22 cellular contexts compared by ENCODE assay signal in the genomic region with DNA sequence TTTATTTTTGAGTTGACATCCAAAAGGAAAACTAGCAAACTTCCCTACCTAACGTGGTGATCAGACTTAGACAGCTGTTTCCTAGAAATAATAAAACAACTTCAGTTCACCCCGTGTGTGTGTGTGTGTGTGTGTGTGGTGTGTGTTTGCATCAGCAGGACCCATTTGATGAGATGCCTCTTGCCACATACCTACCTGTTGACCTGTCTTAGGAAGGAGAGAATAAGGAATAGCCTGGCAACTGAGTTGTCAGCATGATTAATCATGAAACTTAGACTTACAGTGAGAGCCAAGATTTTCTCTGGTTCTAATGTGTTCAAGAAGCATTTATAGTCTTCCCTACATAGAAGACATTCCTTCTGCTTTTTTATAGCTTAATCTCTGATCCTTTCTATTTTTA. TPM values are rescaled to one million over a fixed set of nuclear protein-coding genes. Genes with fewer than 3 reads are reported as not detected.
DNase-seq lines count a peak whose midpoint lies in the region; ATAC-seq and TF ChIP-seq lines count a peak whose summit lies in the region.
"Had no signal": no experiment of that assay in that cellular context is flagged by ENCODE, and none has a peak within 500 bp of the region (broad histone marks: within the 10 kb centered on the region; RNA-seq: fewer than 3 reads in every experiment).

No MANE protein-coding gene starts in this region.

- H3K27ac ChIP-seq in foreskin keratinocyte (no peak overlapping the region), upper lobe of right lung (no peak overlapping the region)
- H3K27ac ChIP-seq: Peyer's patch had no signal

- no peak for TF ChIP-seq CTCF in foreskin keratinocyte (conservative IDR thresholded peaks at IDR 0.05)
- no peak for TF ChIP-seq CTCF in type B pancreatic cell (conservative IDR thresholded peaks at IDR 0.05)
- no peak for TF ChIP-seq CTCF in upper lobe of right lung (IDR thresholded peaks at IDR 0.05)

- intact Hi-C loops in upper lobe of right lung (cut with DNase I): no loop called here

- H3K9me3 ChIP-seq in upper lobe of right lung: no peaks in the 10 kb centered on the region
- H3K9me3 ChIP-seq: HAP-1, Peyer's patch, SK-N-SH had no signal

- H3K27ac Mint-ChIP-seq in type B pancreatic cell: peak overlapping the region; percentile 35
- H3K27ac Mint-ChIP-seq: CD4-positive, alpha-beta T cell had no signal

- H3K36me3 Mint-ChIP-seq in type B pancreatic cell: peaks cover 4% of the 10 kb centered on the region

- H3K4me1 Mint-ChIP-seq in type B pancreatic cell (ENCODE audit: unreplicated experiment): peaks cover 22% of the 10 kb centered on the region

- DNase-seq in M059J (ENCODE audit: low read depth) (peak; percentile 31), astrocyte of the hippocampus (ENCODE audit: low read depth, low spot score) (peak; percentile 10), foreskin keratinocyte (peak; percentile 82 to 93), type B pancreatic cell (ENCODE audit: extremely low spot score, unreplicated experiment) (no peak), upper lobe of right lung (no peak)
- DNase-seq in stimulated activated CD4-positive, alpha-beta T cell treated with anti-CD3 and anti-CD28 coated beads, Interleukin-2, amount 100 ng/mL, for 24 hours: no peak
- DNase-seq: ACHN; AML-193; Calu3; CD4-positive, alpha-beta T cell; DMS53; KBM-7; NCI-H1436; NCI-H2029; NCI-H2171 treated with DMSO at 0.1 percent for 48 hours; NCI-H510A; NCI-H82; Peyer's patch; SHP77; SK-N-SH had no signal

- peak; percentile 86 for ATAC-seq in foreskin keratinocyte
- ATAC-seq in HG02885 (IDR thresholded peaks at IDR 0.05; ENCODE audit: poor library complexity, unreplicated experiment): no peak
- ATAC-seq in upper lobe of right lung: no peak

- H3K4me3 ChIP-seq in upper lobe of right lung: no peak overlapping the region
- H3K4me3 ChIP-seq: HAP-1, Peyer's patch had no signal

- H3K27me3 ChIP-seq in foreskin keratinocyte (no peaks in the 10 kb centered on the region), upper lobe of right lung (no peaks in the 10 kb centered on the region)
- H3K27me3 ChIP-seq: Peyer's patch had no signal

- H3K4me3 Mint-ChIP-seq in type B pancreatic cell: no peak overlapping the region
- H3K4me3 Mint-ChIP-seq: CD4-positive, alpha-beta T cell had no signal

- H3K4me1 ChIP-seq in foreskin keratinocyte (peaks cover 9% of the 10 kb centered on the region), upper lobe of right lung (no peaks in the 10 kb centered on the region)
- H3K4me1 ChIP-seq: HAP-1, Peyer's patch had no signal

- no peaks in the 10 kb centered on the region for H3K9me3 Mint-ChIP-seq in type B pancreatic cell
- H3K9me3 Mint-ChIP-seq: CD4-positive, alpha-beta T cell had no signal

- H3K27me3 Mint-ChIP-seq in type B pancreatic cell: no peaks in the 10 kb centered on the region

- H3K36me3 ChIP-seq in upper lobe of right lung: no peaks in the 10 kb centered on the region
- H3K36me3 ChIP-seq: HAP-1, Peyer's patch had no signal

RNA-seq across cellular contexts. Expression of a gene that starts 16.1 kb away (rescaled TPM):
- not detected in 2 replicates for total RNA-seq in M059J (2014; rRNA removed; shearing (Covaris generic))
- total RNA-seq in foreskin keratinocyte: not detected in 2 replicates
- polyA plus RNA-seq in foreskin keratinocyte: not detected in 2 replicates
- not detected in 2 replicates for total RNA-seq in type B pancreatic cell (ENCODE audit: low replicate concordance)
- not detected for total RNA-seq in upper lobe of right lung
- total RNA-seq: Calu3; CD4-positive, alpha-beta T cell; Peyer's patch had no signal
- polyA plus RNA-seq: SK-N-SH had no signal

Comparison
In these comparisons a context has a peak if more than half of its experiments do, and no peak if none do; other contexts are left out.
1. DNase-seq: peak in M059J (single experiment), astrocyte of the hippocampus (single experiment) and foreskin keratinocyte (2 of 2); none in type B pancreatic cell (single experiment), upper lobe of right lung (single experiment) and stimulated activated CD4-positive, alpha-beta T cell treated with anti-CD3 and anti-CD28 coated beads, Interleukin-2, amount 100 ng/mL, for 24 hours (0 of 2).